Comparison of ENCODE assay signal across 1 cellular context in the genomic region with DNA sequence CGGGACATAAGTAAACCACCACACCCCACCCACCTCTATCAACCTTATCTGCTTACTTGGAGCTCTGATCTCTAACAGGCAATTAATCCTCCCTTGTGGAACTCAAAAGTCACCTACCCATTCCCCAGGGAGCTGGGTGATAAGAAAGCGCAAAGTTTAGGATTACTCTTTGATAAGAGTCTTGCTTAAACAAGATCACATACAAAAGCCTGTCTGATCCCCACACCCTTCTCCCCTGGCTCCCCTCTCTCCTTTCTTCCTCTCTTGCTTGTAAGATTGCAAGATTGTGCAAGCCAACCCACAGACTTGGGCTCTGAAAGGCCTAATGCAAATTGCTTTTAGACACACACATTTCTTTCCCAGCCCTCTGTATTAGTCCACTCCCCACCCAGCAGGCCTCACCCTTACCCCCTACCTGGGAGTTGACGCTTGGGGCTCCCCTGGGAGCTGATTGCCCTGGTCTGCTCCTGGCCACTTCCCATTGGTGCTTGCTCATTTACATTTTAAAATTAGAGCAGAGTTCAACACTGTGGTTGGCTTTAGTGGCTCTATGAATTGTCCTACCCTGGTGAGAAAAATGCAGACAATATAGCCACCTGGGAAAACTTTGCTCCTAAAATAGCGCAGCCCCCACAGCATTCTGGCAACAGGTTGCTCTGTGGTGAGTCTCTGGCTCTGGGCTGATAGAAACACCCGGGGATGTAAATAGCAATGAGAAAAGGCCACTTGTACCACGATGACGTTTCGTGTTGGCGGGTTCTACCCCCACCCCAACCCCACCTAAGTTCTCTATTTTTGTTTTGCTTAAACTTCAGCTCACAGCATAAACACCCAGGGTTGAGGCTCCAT.
TF ChIP-seq lines count a peak whose summit lies in the region.

No MANE protein-coding gene starts in this region.

TF ChIP-seq in HepG2, 621 proteins besides CTCF, POLR2A, EP300 and RAD21 (continued from another document and continues in another):
- TF ChIP-seq, protein P1, sequence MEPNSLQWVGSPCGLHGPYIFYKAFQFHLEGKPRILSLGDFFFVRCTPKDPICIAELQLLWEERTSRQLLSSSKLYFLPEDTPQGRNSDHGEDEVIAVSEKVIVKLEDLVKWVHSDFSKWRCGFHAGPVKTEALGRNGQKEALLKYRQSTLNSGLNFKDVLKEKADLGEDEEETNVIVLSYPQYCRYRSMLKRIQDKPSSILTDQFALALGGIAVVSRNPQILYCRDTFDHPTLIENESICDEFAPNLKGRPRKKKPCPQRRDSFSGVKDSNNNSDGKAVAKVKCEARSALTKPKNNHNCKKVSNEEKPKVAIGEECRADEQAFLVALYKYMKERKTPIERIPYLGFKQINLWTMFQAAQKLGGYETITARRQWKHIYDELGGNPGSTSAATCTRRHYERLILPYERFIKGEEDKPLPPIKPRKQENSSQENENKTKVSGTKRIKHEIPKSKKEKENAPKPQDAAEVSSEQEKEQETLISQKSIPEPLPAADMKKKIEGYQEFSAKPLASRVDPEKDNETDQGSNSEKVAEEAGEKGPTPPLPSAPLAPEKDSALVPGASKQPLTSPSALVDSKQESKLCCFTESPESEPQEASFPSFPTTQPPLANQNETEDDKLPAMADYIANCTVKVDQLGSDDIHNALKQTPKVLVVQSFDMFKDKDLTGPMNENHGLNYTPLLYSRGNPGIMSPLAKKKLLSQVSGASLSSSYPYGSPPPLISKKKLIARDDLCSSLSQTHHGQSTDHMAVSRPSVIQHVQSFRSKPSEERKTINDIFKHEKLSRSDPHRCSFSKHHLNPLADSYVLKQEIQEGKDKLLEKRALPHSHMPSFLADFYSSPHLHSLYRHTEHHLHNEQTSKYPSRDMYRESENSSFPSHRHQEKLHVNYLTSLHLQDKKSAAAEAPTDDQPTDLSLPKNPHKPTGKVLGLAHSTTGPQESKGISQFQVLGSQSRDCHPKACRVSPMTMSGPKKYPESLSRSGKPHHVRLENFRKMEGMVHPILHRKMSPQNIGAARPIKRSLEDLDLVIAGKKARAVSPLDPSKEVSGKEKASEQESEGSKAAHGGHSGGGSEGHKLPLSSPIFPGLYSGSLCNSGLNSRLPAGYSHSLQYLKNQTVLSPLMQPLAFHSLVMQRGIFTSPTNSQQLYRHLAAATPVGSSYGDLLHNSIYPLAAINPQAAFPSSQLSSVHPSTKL (CRISPR knock-in tag; IDR thresholded peaks at IDR 0.05): peak; percentile 82
- no peak for TF ChIP-seq HNRNPL (IDR thresholded peaks at IDR 0.05; ENCODE audit: low read depth, low read length)
- TF ChIP-seq, protein P2, sequence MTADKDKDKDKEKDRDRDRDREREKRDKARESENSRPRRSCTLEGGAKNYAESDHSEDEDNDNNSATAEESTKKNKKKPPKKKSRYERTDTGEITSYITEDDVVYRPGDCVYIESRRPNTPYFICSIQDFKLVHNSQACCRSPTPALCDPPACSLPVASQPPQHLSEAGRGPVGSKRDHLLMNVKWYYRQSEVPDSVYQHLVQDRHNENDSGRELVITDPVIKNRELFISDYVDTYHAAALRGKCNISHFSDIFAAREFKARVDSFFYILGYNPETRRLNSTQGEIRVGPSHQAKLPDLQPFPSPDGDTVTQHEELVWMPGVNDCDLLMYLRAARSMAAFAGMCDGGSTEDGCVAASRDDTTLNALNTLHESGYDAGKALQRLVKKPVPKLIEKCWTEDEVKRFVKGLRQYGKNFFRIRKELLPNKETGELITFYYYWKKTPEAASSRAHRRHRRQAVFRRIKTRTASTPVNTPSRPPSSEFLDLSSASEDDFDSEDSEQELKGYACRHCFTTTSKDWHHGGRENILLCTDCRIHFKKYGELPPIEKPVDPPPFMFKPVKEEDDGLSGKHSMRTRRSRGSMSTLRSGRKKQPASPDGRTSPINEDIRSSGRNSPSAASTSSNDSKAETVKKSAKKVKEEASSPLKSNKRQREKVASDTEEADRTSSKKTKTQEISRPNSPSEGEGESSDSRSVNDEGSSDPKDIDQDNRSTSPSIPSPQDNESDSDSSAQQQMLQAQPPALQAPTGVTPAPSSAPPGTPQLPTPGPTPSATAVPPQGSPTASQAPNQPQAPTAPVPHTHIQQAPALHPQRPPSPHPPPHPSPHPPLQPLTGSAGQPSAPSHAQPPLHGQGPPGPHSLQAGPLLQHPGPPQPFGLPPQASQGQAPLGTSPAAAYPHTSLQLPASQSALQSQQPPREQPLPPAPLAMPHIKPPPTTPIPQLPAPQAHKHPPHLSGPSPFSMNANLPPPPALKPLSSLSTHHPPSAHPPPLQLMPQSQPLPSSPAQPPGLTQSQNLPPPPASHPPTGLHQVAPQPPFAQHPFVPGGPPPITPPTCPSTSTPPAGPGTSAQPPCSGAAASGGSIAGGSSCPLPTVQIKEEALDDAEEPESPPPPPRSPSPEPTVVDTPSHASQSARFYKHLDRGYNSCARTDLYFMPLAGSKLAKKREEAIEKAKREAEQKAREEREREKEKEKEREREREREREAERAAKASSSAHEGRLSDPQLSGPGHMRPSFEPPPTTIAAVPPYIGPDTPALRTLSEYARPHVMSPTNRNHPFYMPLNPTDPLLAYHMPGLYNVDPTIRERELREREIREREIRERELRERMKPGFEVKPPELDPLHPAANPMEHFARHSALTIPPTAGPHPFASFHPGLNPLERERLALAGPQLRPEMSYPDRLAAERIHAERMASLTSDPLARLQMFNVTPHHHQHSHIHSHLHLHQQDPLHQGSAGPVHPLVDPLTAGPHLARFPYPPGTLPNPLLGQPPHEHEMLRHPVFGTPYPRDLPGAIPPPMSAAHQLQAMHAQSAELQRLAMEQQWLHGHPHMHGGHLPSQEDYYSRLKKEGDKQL (CRISPR knock-in tag; IDR thresholded peaks at IDR 0.05; ENCODE audit: low read depth): peak; percentile 85; the same call in 1 of the 2 replicates
- 0 out of 2 replicates have a peak, but pooled peaks have one; percentile 81 for TF ChIP-seq JUNB (CRISPR knock-in tag; IDR thresholded peaks at IDR 0.05; ENCODE audit: borderline replicate concordance)
- TF ChIP-seq ZNF761 (CRISPR knock-in tag; conservative IDR thresholded peaks at IDR 0.05): peak; percentile 27; the same call in 1 of the 2 replicates
- TF ChIP-seq, protein P3, sequence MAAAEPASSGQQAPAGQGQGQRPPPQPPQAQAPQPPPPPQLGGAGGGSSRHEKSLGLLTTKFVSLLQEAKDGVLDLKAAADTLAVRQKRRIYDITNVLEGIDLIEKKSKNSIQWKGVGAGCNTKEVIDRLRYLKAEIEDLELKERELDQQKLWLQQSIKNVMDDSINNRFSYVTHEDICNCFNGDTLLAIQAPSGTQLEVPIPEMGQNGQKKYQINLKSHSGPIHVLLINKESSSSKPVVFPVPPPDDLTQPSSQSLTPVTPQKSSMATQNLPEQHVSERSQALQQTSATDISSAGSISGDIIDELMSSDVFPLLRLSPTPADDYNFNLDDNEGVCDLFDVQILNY (CRISPR knock-in tag; conservative IDR thresholded peaks at IDR 0.05): no peak
- no peak for TF ChIP-seq ZNF251 (CRISPR knock-in tag; IDR thresholded peaks at IDR 0.05)
- TF ChIP-seq ARNT2 (CRISPR knock-in tag; IDR thresholded peaks at IDR 0.05; ENCODE audit: low read depth): no peak
- peak; percentile 74 for TF ChIP-seq DMAP1 (CRISPR knock-in tag; IDR thresholded peaks at IDR 0.05)
- TF ChIP-seq KDM3A (CRISPR knock-in tag; IDR thresholded peaks at IDR 0.05; ENCODE audit: low read depth): 0 out of 2 replicates have a peak, but pooled peaks have one; percentile 66
- TF ChIP-seq FOXJ3 (CRISPR knock-in tag; IDR thresholded peaks at IDR 0.05; ENCODE audit: borderline replicate concordance): peak; percentile 85
- TF ChIP-seq, protein P4, sequence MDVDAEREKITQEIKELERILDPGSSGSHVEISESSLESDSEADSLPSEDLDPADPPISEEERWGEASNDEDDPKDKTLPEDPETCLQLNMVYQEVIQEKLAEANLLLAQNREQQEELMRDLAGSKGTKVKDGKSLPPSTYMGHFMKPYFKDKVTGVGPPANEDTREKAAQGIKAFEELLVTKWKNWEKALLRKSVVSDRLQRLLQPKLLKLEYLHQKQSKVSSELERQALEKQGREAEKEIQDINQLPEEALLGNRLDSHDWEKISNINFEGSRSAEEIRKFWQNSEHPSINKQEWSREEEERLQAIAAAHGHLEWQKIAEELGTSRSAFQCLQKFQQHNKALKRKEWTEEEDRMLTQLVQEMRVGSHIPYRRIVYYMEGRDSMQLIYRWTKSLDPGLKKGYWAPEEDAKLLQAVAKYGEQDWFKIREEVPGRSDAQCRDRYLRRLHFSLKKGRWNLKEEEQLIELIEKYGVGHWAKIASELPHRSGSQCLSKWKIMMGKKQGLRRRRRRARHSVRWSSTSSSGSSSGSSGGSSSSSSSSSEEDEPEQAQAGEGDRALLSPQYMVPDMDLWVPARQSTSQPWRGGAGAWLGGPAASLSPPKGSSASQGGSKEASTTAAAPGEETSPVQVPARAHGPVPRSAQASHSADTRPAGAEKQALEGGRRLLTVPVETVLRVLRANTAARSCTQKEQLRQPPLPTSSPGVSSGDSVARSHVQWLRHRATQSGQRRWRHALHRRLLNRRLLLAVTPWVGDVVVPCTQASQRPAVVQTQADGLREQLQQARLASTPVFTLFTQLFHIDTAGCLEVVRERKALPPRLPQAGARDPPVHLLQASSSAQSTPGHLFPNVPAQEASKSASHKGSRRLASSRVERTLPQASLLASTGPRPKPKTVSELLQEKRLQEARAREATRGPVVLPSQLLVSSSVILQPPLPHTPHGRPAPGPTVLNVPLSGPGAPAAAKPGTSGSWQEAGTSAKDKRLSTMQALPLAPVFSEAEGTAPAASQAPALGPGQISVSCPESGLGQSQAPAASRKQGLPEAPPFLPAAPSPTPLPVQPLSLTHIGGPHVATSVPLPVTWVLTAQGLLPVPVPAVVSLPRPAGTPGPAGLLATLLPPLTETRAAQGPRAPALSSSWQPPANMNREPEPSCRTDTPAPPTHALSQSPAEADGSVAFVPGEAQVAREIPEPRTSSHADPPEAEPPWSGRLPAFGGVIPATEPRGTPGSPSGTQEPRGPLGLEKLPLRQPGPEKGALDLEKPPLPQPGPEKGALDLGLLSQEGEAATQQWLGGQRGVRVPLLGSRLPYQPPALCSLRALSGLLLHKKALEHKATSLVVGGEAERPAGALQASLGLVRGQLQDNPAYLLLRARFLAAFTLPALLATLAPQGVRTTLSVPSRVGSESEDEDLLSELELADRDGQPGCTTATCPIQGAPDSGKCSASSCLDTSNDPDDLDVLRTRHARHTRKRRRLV (CRISPR knock-in tag; IDR thresholded peaks at IDR 0.05): peak; percentile 2
- peak; percentile 51; the same call in 1 of the 2 replicates for TF ChIP-seq NFYB (CRISPR knock-in tag; IDR thresholded peaks at IDR 0.05)
- TF ChIP-seq WIZ (CRISPR knock-in tag; IDR thresholded peaks at IDR 0.05): no peak
- peak; percentile 26 for TF ChIP-seq PRPF4 (IDR thresholded peaks at IDR 0.05; ENCODE audit: low read depth, low read length, poor library complexity, severe bottlenecking)
- TF ChIP-seq ZBTB42 (CRISPR knock-in tag; IDR thresholded peaks at IDR 0.05): 0 out of 2 replicates have a peak, but pooled peaks have one; percentile 64
- no peak for TF ChIP-seq ZNF564 (CRISPR knock-in tag; IDR thresholded peaks at IDR 0.05)
- TF ChIP-seq ZNF773 (CRISPR knock-in tag; IDR thresholded peaks at IDR 0.05; ENCODE audit: borderline replicate concordance): no peak
- peak; percentile 85 for TF ChIP-seq PPARG (CRISPR knock-in tag; conservative IDR thresholded peaks at IDR 0.05)
- TF ChIP-seq ZNF235 (CRISPR knock-in tag; IDR thresholded peaks at IDR 0.05; ENCODE audit: borderline replicate concordance): no peak
- TF ChIP-seq, protein P5, sequence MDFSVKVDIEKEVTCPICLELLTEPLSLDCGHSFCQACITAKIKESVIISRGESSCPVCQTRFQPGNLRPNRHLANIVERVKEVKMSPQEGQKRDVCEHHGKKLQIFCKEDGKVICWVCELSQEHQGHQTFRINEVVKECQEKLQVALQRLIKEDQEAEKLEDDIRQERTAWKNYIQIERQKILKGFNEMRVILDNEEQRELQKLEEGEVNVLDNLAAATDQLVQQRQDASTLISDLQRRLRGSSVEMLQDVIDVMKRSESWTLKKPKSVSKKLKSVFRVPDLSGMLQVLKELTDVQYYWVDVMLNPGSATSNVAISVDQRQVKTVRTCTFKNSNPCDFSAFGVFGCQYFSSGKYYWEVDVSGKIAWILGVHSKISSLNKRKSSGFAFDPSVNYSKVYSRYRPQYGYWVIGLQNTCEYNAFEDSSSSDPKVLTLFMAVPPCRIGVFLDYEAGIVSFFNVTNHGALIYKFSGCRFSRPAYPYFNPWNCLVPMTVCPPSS (IDR thresholded peaks at IDR 0.05): no peak
- TF ChIP-seq ZNF850 (CRISPR knock-in tag; conservative IDR thresholded peaks at IDR 0.05): no peak
- TF ChIP-seq, protein P6, sequence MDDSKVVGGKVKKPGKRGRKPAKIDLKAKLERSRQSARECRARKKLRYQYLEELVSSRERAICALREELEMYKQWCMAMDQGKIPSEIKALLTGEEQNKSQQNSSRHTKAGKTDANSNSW (CRISPR knock-in tag; IDR thresholded peaks at IDR 0.05; ENCODE audit: borderline replicate concordance): no peak
- TF ChIP-seq XRCC5 (optimal IDR thresholded peaks at IDR 0.05; ENCODE audit: low read length): peak; percentile 38
- TF ChIP-seq, protein P7, sequence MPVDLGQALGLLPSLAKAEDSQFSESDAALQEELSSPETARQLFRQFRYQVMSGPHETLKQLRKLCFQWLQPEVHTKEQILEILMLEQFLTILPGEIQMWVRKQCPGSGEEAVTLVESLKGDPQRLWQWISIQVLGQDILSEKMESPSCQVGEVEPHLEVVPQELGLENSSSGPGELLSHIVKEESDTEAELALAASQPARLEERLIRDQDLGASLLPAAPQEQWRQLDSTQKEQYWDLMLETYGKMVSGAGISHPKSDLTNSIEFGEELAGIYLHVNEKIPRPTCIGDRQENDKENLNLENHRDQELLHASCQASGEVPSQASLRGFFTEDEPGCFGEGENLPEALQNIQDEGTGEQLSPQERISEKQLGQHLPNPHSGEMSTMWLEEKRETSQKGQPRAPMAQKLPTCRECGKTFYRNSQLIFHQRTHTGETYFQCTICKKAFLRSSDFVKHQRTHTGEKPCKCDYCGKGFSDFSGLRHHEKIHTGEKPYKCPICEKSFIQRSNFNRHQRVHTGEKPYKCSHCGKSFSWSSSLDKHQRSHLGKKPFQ (CRISPR knock-in tag; IDR thresholded peaks at IDR 0.05; ENCODE audit: insufficient replicate concordance): no peak
- no peak for TF ChIP-seq ZSCAN22 (CRISPR knock-in tag; IDR thresholded peaks at IDR 0.05)
- TF ChIP-seq RARA (CRISPR knock-in tag; IDR thresholded peaks at IDR 0.05): 0 out of 2 replicates have a peak, but pooled peaks have one; percentile 14
- TF ChIP-seq, protein P8, sequence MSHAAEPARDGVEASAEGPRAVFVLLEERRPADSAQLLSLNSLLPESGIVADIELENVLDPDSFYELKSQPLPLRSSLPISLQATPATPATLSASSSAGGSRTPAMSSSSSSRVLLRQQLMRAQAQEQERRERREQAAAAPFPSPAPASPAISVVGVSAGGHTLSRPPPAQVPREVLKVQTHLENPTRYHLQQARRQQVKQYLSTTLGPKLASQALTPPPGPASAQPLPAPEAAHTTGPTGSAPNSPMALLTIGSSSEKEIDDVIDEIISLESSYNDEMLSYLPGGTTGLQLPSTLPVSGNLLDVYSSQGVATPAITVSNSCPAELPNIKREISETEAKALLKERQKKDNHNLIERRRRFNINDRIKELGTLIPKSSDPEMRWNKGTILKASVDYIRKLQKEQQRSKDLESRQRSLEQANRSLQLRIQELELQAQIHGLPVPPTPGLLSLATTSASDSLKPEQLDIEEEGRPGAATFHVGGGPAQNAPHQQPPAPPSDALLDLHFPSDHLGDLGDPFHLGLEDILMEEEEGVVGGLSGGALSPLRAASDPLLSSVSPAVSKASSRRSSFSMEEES (CRISPR knock-in tag; IDR thresholded peaks at IDR 0.05): no peak
- TF ChIP-seq ZNF350 (CRISPR knock-in tag; IDR thresholded peaks at IDR 0.05; ENCODE audit: borderline replicate concordance, low read depth): peak; percentile 15; the same call in 1 of the 2 replicates
- peak; percentile 83; the same call in 1 of the 2 replicates for TF ChIP-seq GFI1 (CRISPR knock-in tag; IDR thresholded peaks at IDR 0.05; ENCODE audit: borderline replicate concordance)
- peak; percentile 58 for TF ChIP-seq ZNF331 (CRISPR knock-in tag; IDR thresholded peaks at IDR 0.05)
- no peak; the same call in 1 of the 2 replicates for TF ChIP-seq ETV5 (CRISPR knock-in tag; IDR thresholded peaks at IDR 0.05; ENCODE audit: borderline replicate concordance)
- TF ChIP-seq SRSF1 (optimal IDR thresholded peaks at IDR 0.05; ENCODE audit: low read depth, low read length): peak; percentile 17
- peak; percentile 66; the same call in 1 of the 2 replicates for TF ChIP-seq BRD4 (CRISPR knock-in tag; IDR thresholded peaks at IDR 0.05)
